Comparison of ENCODE assay signal across 1 cellular context in genomic region chr20:10763117-10763516, GRCh38.
TF ChIP-seq lines count a peak whose summit lies in the region.

No MANE protein-coding gene starts in this region.

TF ChIP-seq in GM23338, 12 proteins besides CTCF, POLR2A, EP300 and RAD21 (continued from another document):
- TF ChIP-seq REST (IDR thresholded peaks at IDR 0.05; ENCODE audit: unreplicated experiment) (no peak), EZH2 (IDR thresholded peaks at IDR 0.05; ENCODE audit: low read depth, unreplicated experiment) (no peak), ETS1 (IDR thresholded peaks at IDR 0.05) (no peak), NANOG (IDR thresholded peaks at IDR 0.05; ENCODE audit: borderline replicate concordance) (no peak), CREB1 (CRISPR knock-in tag; IDR thresholded peaks at IDR 0.05; ENCODE audit: low read depth) (no peak), POLR2AphosphoS5 (IDR thresholded peaks at IDR 0.05; ENCODE audit: low read depth) (no peak)
